In the genomic region with DNA sequence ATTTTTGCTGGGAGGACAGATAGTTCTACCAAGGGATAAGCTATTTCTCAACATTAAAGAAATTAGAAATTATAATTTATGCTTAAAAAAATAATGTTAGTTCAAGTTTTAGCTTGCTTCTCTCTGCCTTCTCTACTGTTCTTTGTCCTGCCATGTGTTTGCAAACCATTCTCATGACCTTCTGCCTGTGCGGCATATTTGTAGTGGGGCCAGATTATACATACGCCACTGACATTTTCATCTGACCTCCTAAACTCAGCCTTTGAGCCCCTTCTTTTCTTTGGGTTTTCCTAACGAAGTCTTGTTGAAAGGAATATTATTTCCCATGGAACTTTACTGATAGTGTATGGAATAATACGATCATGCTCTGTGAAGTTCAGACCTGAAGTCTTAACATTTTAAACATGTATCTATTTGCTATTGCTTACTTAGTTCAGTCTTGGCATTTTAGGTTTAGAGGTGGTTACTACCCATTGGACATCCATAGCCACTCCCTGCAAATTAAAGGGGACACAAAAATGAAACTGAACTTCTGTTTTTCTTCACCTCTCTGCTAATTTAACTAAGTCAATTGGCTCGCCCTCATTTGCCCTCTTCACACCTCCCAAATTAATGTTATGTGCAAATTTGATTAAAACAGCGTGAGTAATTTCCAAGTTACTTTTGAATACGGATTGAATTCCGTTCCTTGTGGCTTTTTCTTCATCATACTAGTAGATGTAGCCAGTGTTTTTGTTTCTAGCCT, we compare ENCODE assay signal across 1 cellular context.
TF ChIP-seq lines count a peak whose summit lies in the region.

No MANE protein-coding gene starts in this region.

TF ChIP-seq in HepG2, 621 proteins besides CTCF, POLR2A, EP300 and RAD21 (continued from another document and continues in another):
- TF ChIP-seq ZNF18 (CRISPR knock-in tag; IDR thresholded peaks at IDR 0.05; ENCODE audit: insufficient replicate concordance): no peak
- no peak for TF ChIP-seq CENPT (CRISPR knock-in tag; IDR thresholded peaks at IDR 0.05; ENCODE audit: low read depth)
- TF ChIP-seq ZNF446 (CRISPR knock-in tag; IDR thresholded peaks at IDR 0.05): no peak
- peak; percentile 89 for TF ChIP-seq NR2F6 (IDR thresholded peaks at IDR 0.05)
- peak; percentile 85 for TF ChIP-seq NR2F6 (CRISPR knock-in tag; IDR thresholded peaks at IDR 0.05)
- TF ChIP-seq ZNF260 (CRISPR knock-in tag; IDR thresholded peaks at IDR 0.05; ENCODE audit: borderline replicate concordance, low read depth): no peak
- no peak for TF ChIP-seq KLF13 (CRISPR knock-in tag; IDR thresholded peaks at IDR 0.05)
- no peak for TF ChIP-seq ZNF550 (CRISPR knock-in tag; IDR thresholded peaks at IDR 0.05; ENCODE audit: borderline replicate concordance)
- no peak for TF ChIP-seq KDM5B (CRISPR knock-in tag; IDR thresholded peaks at IDR 0.05; ENCODE audit: borderline replicate concordance)
- peak; percentile 89 for TF ChIP-seq PAXIP1 (CRISPR knock-in tag; conservative IDR thresholded peaks at IDR 0.05)
- no peak for TF ChIP-seq ZNF674 (CRISPR knock-in tag; IDR thresholded peaks at IDR 0.05; ENCODE audit: low read depth)
- TF ChIP-seq ZNF782 (CRISPR knock-in tag; IDR thresholded peaks at IDR 0.05; ENCODE audit: borderline replicate concordance): no peak
- TF ChIP-seq MEIS1 (CRISPR knock-in tag; IDR thresholded peaks at IDR 0.05; ENCODE audit: borderline replicate concordance): no peak
- no peak for TF ChIP-seq MZF1 (CRISPR knock-in tag; IDR thresholded peaks at IDR 0.05; ENCODE audit: borderline replicate concordance)
- no peak for TF ChIP-seq ZNF382 (CRISPR knock-in tag; IDR thresholded peaks at IDR 0.05; ENCODE audit: borderline replicate concordance)
- TF ChIP-seq JUND (CRISPR knock-in tag; IDR thresholded peaks at IDR 0.05): no peak
- TF ChIP-seq MATR3 (CRISPR knock-in tag; IDR thresholded peaks at IDR 0.05): no peak
- no peak for TF ChIP-seq TEF (CRISPR knock-in tag; IDR thresholded peaks at IDR 0.05)
- no peak for TF ChIP-seq ZNF691 (CRISPR knock-in tag; IDR thresholded peaks at IDR 0.05; ENCODE audit: borderline replicate concordance, low read depth)
- TF ChIP-seq TBX3 (IDR thresholded peaks at IDR 0.05; ENCODE audit: borderline replicate concordance): peak; percentile 19; the same call in 1 of the 2 replicates
- no peak for TF ChIP-seq ZNF24 (IDR thresholded peaks at IDR 0.05)
- TF ChIP-seq FOXO1 (CRISPR knock-in tag; IDR thresholded peaks at IDR 0.05): 0 out of 2 replicates have a peak, but pooled peaks have one; percentile 30
- no peak for TF ChIP-seq THYN1 (CRISPR knock-in tag; IDR thresholded peaks at IDR 0.05; ENCODE audit: borderline replicate concordance, low read depth)
- TF ChIP-seq MED1 (CRISPR knock-in tag; IDR thresholded peaks at IDR 0.05): peak; percentile 50; the same call in 1 of the 2 replicates
- TF ChIP-seq ZNF747 (CRISPR knock-in tag; IDR thresholded peaks at IDR 0.05; ENCODE audit: borderline replicate concordance): no peak
- no peak for TF ChIP-seq ZNF121 (CRISPR knock-in tag; IDR thresholded peaks at IDR 0.05)
- no peak for TF ChIP-seq TBL1XR1 (IDR thresholded peaks at IDR 0.05; ENCODE audit: borderline replicate concordance, low read length, partially characterized antibody)
- TF ChIP-seq REL (CRISPR knock-in tag; conservative IDR thresholded peaks at IDR 0.05): no peak
- TF ChIP-seq CBX1 (IDR thresholded peaks at IDR 0.05; ENCODE audit: low read depth): no peak
- no peak for TF ChIP-seq ZNF136 (CRISPR knock-in tag; IDR thresholded peaks at IDR 0.05; ENCODE audit: low read depth)
- TF ChIP-seq ZNF468 (CRISPR knock-in tag; IDR thresholded peaks at IDR 0.05): no peak
- no peak for TF ChIP-seq ZNF639 (CRISPR knock-in tag; conservative IDR thresholded peaks at IDR 0.05)
- TF ChIP-seq DDIT3 (CRISPR knock-in tag; IDR thresholded peaks at IDR 0.05): no peak
- no peak for TF ChIP-seq ETV6 (CRISPR knock-in tag; conservative IDR thresholded peaks at IDR 0.05)
- TF ChIP-seq RFX3 (CRISPR knock-in tag; IDR thresholded peaks at IDR 0.05): no peak
- TF ChIP-seq ZNF589 (CRISPR knock-in tag; conservative IDR thresholded peaks at IDR 0.05): no peak
- TF ChIP-seq ZBTB7A (CRISPR knock-in tag; IDR thresholded peaks at IDR 0.05): no peak
- no peak for TF ChIP-seq ZSCAN9 (CRISPR knock-in tag; IDR thresholded peaks at IDR 0.05; ENCODE audit: borderline replicate concordance)
- TF ChIP-seq ZNF451 (CRISPR knock-in tag; IDR thresholded peaks at IDR 0.05): no peak
- TF ChIP-seq ZIK1 (CRISPR knock-in tag; IDR thresholded peaks at IDR 0.05; ENCODE audit: borderline replicate concordance, low read depth): no peak
- no peak for TF ChIP-seq U2AF1 (optimal IDR thresholded peaks at IDR 0.05; ENCODE audit: low read depth, low read length)
- TF ChIP-seq, protein P1, sequence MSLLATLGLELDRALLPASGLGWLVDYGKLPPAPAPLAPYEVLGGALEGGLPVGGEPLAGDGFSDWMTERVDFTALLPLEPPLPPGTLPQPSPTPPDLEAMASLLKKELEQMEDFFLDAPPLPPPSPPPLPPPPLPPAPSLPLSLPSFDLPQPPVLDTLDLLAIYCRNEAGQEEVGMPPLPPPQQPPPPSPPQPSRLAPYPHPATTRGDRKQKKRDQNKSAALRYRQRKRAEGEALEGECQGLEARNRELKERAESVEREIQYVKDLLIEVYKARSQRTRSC (CRISPR knock-in tag; IDR thresholded peaks at IDR 0.05; ENCODE audit: low read depth): no peak
- no peak for TF ChIP-seq ZSCAN31 (CRISPR knock-in tag; IDR thresholded peaks at IDR 0.05; ENCODE audit: low read depth)
- TF ChIP-seq, protein P2, sequence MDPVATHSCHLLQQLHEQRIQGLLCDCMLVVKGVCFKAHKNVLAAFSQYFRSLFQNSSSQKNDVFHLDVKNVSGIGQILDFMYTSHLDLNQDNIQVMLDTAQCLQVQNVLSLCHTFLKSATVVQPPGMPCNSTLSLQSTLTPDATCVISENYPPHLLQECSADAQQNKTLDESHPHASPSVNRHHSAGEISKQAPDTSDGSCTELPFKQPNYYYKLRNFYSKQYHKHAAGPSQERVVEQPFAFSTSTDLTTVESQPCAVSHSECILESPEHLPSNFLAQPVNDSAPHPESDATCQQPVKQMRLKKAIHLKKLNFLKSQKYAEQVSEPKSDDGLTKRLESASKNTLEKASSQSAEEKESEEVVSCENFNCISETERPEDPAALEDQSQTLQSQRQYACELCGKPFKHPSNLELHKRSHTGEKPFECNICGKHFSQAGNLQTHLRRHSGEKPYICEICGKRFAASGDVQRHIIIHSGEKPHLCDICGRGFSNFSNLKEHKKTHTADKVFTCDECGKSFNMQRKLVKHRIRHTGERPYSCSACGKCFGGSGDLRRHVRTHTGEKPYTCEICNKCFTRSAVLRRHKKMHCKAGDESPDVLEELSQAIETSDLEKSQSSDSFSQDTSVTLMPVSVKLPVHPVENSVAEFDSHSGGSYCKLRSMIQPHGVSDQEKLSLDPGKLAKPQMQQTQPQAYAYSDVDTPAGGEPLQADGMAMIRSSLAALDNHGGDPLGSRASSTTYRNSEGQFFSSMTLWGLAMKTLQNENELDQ (CRISPR knock-in tag; IDR thresholded peaks at IDR 0.05; ENCODE audit: borderline replicate concordance): no peak
- TF ChIP-seq CHCHD3 (CRISPR knock-in tag; IDR thresholded peaks at IDR 0.05): no peak
- TF ChIP-seq HNF1B (CRISPR knock-in tag; IDR thresholded peaks at IDR 0.05): no peak
- TF ChIP-seq ZNF331 (CRISPR knock-in tag; IDR thresholded peaks at IDR 0.05): peak; percentile 51; the same call in 1 of the 2 replicates
- TF ChIP-seq, protein P3, sequence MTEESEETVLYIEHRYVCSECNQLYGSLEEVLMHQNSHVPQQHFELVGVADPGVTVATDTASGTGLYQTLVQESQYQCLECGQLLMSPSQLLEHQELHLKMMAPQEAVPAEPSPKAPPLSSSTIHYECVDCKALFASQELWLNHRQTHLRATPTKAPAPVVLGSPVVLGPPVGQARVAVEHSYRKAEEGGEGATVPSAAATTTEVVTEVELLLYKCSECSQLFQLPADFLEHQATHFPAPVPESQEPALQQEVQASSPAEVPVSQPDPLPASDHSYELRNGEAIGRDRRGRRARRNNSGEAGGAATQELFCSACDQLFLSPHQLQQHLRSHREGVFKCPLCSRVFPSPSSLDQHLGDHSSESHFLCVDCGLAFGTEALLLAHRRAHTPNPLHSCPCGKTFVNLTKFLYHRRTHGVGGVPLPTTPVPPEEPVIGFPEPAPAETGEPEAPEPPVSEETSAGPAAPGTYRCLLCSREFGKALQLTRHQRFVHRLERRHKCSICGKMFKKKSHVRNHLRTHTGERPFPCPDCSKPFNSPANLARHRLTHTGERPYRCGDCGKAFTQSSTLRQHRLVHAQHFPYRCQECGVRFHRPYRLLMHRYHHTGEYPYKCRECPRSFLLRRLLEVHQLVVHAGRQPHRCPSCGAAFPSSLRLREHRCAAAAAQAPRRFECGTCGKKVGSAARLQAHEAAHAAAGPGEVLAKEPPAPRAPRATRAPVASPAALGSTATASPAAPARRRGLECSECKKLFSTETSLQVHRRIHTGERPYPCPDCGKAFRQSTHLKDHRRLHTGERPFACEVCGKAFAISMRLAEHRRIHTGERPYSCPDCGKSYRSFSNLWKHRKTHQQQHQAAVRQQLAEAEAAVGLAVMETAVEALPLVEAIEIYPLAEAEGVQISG (CRISPR knock-in tag; IDR thresholded peaks at IDR 0.05): no peak
- TF ChIP-seq HNRNPK (IDR thresholded peaks at IDR 0.05; ENCODE audit: low read depth, low read length, poor library complexity, severe bottlenecking): no peak
- peak; percentile 85 for TF ChIP-seq HNF4A (CRISPR knock-in tag; IDR thresholded peaks at IDR 0.05)
